11 cellular contexts compared by ENCODE assay signal in genomic region chr4:118113220-118113619, GRCh38.
DNase-seq lines count a peak whose midpoint lies in the region; ATAC-seq and TF ChIP-seq lines count a peak whose summit lies in the region.
"Had no signal": no experiment of that assay in that cellular context is flagged by ENCODE, and none has a peak within 500 bp of the region (broad histone marks: within the 10 kb centered on the region; RNA-seq: fewer than 3 reads in every experiment).

No MANE protein-coding gene starts in this region.

- peaks cover 15% of the 10 kb centered on the region for H3K4me1 Mint-ChIP-seq in MCF 10A (ENCODE audit: insufficient read depth, unreplicated experiment)

- no peaks in the 10 kb centered on the region for H3K27me3 ChIP-seq in BLaER1
- no peaks in the 10 kb centered on the region for H3K27me3 ChIP-seq in uterus
- H3K27me3 ChIP-seq: pancreas had no signal

- 0 out of 2 replicates have a peak overlapping the region, but pooled peaks have one; percentile 18 for H3K4me2 ChIP-seq in BLaER1

- TF ChIP-seq POLR2A in uterus (IDR thresholded peaks at IDR 0.05), result no peak

- H3K4me1 ChIP-seq in BLaER1 (no peaks in the 10 kb centered on the region), uterus (no peaks in the 10 kb centered on the region)
- H3K4me1 ChIP-seq: pancreas had no signal

- TF ChIP-seq CTCF in uterus (IDR thresholded peaks at IDR 0.05) (no peak), MCF 10A (IDR thresholded peaks at IDR 0.05; ENCODE audit: unreplicated experiment) (no peak)

- H3K4me3 Mint-ChIP-seq in MCF 10A (ENCODE audit: unreplicated experiment), result no peak overlapping the region

- POLR2A ChIA-PET in MCF 10A (lab: Yijun Ruan, JAX), result interaction anchor here (0.5 kb wide), 1 partner anchor 289 kb away, joined by 4 read pairs; no protein-coding TSS in a partner anchor

- H3K9me3 Mint-ChIP-seq in MCF 10A (ENCODE audit: unreplicated experiment), result no peaks in the 10 kb centered on the region

- H3K4me3 ChIP-seq in BLaER1 (no peak overlapping the region), uterus (no peak overlapping the region)
- H3K4me3 ChIP-seq: pancreas had no signal

- H3K27ac ChIP-seq in BLaER1 (no peak overlapping the region), uterus (no peak overlapping the region)
- H3K27ac ChIP-seq: pancreas had no signal

- BruUV-seq in MCF 10A (replicated peaks; lab: Mats Ljungman, UMichigan), result no TSS peak

- CTCF ChIA-PET in MCF 10A (lab: Yijun Ruan, JAX), result no interaction called here

- H3K9ac ChIP-seq in BLaER1, result no peak overlapping the region

- H3K27me3 Mint-ChIP-seq in MCF 10A (ENCODE audit: insufficient read depth, unreplicated experiment), result no peaks in the 10 kb centered on the region

- DNase-seq in OCI-M1 (lab: John Stamatoyannopoulos, UW) (peak; percentile 79), uterus (no peak), H4 (ENCODE audit: low spot score) (no peak), MCF 10A (ENCODE audit: unreplicated experiment) (no peak), SKM-1 treated with dmso at 0.1 percent for 144 hours (lab: John Stamatoyannopoulos, UW; ENCODE audit: unreplicated experiment) (no peak)
- DNase-seq: NCI-H82, pancreas had no signal

- ATAC-seq in GM19328 (IDR thresholded peaks at IDR 0.05; ENCODE audit: unreplicated experiment), result peak; percentile 61
- ATAC-seq in HG02973 (IDR thresholded peaks at IDR 0.05; ENCODE audit: unreplicated experiment), result peak; percentile 98
- ATAC-seq: pancreas had no signal

- H3K27ac Mint-ChIP-seq in MCF 10A (ENCODE audit: low read depth, unreplicated experiment), result no peak overlapping the region
- H3K27ac Mint-ChIP-seq: CD14-positive monocyte had no signal

- H3K9me3 ChIP-seq in BLaER1, result no peaks in the 10 kb centered on the region
- H3K9me3 ChIP-seq in uterus, result no peaks in the 10 kb centered on the region
- H3K9me3 ChIP-seq: pancreas had no signal

- H4K20me1 ChIP-seq in BLaER1, result no peaks in the 10 kb centered on the region

- no peaks in the 10 kb centered on the region for H3K36me3 Mint-ChIP-seq in MCF 10A (ENCODE audit: insufficient read depth, unreplicated experiment)
- H3K36me3 Mint-ChIP-seq: CD14-positive monocyte had no signal

- intact Hi-C loops in uterus (cut with DNase I; ENCODE audit: low total_unique reads), result no loop called here
- intact Hi-C loops in MCF 10A (cut with micrococcal nuclease), result no loop called here

- H3K36me3 ChIP-seq in BLaER1, result no peaks in the 10 kb centered on the region
- H3K36me3 ChIP-seq in uterus, result no peaks in the 10 kb centered on the region
- H3K36me3 ChIP-seq: pancreas had no signal
